ENCODE assay signal across 8 cellular contexts in the genomic region with DNA sequence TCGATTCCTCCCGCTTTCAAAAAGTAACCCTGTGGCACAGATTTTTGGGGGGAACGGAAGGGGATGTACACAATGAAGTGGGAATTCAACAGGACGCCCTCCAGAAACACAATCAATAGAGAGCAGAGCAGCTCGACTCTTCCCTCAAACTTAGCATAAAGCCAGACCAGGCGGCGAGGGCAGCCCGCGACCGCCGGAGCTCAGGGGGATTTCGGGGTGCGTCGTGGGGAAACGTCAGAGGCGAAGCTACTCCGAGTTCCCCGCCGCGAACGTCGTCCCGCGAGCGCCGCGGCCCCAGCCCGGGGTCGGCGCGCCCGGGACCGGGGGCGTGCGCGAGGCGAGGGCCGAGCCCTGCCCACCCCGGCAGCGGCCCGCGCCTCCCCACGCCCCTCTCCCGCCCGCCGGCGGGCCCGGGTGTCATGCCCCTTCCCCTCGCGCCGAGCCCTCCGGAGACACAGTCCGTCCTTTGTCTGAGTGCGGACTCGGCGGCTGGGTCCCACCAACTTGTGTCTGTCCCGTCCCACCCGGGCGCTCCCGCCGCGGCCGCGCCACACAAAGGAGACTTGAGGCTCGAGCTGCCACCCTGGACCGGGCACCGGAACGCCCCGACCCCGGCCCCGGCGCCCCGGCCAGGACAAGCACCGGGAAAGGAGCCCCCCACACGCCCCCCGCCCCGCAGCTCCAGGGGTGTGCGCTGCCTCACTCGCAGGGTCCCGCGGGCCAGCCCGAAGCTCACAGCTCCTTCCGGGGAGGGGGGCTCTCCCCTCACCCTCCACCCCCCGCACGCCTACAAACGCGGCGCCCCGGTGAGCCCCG. TPM values are rescaled to one million over a fixed set of nuclear protein-coding genes. Genes with fewer than 3 reads are reported as not detected.
DNase-seq lines count a peak whose midpoint lies in the region; ATAC-seq and TF ChIP-seq lines count a peak whose summit lies in the region.

No MANE protein-coding gene starts in this region.

- H3K4me1 Mint-ChIP-seq in nephron progenitor cell: peaks cover 25% of the 10 kb centered on the region
- peaks cover 37% of the 10 kb centered on the region for H3K4me1 Mint-ChIP-seq in stimulated activated naive CD8-positive, alpha-beta T cell treated with anti-CD3 and anti-CD28 coated beads, Interleukin-15, amount 100 ng/mL, for 72 hours

- DNase-seq in DMS79 treated with DMSO at 0.1 percent for 48 hours (lab: John Stamatoyannopoulos, UW) (peak; percentile 43), DMS79 (lab: John Stamatoyannopoulos, UW) (no peak), NCI-H69 (lab: John Stamatoyannopoulos, UW) (peak; percentile 81), activated T-helper 1 cell treated with Interleukin-2 at 50 U/mL for 16 hours (ENCODE audit: low read depth) (peak; percentile 29), fibroblast of villous mesenchyme (ENCODE audit: low read depth) (no peak), nephron progenitor cell (peak; percentile 66)
- peak; percentile 63 to 75 for DNase-seq in stimulated activated naive CD8-positive, alpha-beta T cell treated with anti-CD3 and anti-CD28 coated beads, Interleukin-15, amount 100 ng/mL, for 72 hours

- ATAC-seq in HG02798 (IDR thresholded peaks at IDR 0.05; ENCODE audit: poor library complexity, unreplicated experiment): peak; percentile 30
- ATAC-seq in stimulated activated naive CD8-positive, alpha-beta T cell treated with anti-CD3 and anti-CD28 coated beads, Interleukin-15, amount 100 ng/mL, for 72 hours: peak; percentile 52

- peak overlapping the region; percentile 98 for H3K4me3 Mint-ChIP-seq in nephron progenitor cell
- peak overlapping the region; percentile 90 to 95 for H3K4me3 Mint-ChIP-seq in stimulated activated naive CD8-positive, alpha-beta T cell treated with anti-CD3 and anti-CD28 coated beads, Interleukin-15, amount 100 ng/mL, for 72 hours

- H3K27me3 Mint-ChIP-seq in nephron progenitor cell (ENCODE audit: low read depth, poor library complexity): peaks cover 2% of the 10 kb centered on the region
- H3K27me3 Mint-ChIP-seq in stimulated activated naive CD8-positive, alpha-beta T cell treated with anti-CD3 and anti-CD28 coated beads, Interleukin-15, amount 100 ng/mL, for 72 hours: no peaks in the 10 kb centered on the region

- peak overlapping the region; percentile 98 for H3K27ac Mint-ChIP-seq in nephron progenitor cell
- H3K27ac Mint-ChIP-seq in stimulated activated naive CD8-positive, alpha-beta T cell treated with anti-CD3 and anti-CD28 coated beads, Interleukin-15, amount 100 ng/mL, for 72 hours: peak overlapping the region; percentile 93 to 97

- H3K4me3 ChIP-seq in fibroblast of villous mesenchyme (ENCODE audit: low read depth, low read length): peak overlapping the region; percentile 91

- peaks cover 8% of the 10 kb centered on the region for H3K9me3 Mint-ChIP-seq in nephron progenitor cell
- H3K9me3 Mint-ChIP-seq in stimulated activated naive CD8-positive, alpha-beta T cell treated with anti-CD3 and anti-CD28 coated beads, Interleukin-15, amount 100 ng/mL, for 72 hours: no peaks in the 10 kb centered on the region

- peaks cover 28% of the 10 kb centered on the region for H3K36me3 Mint-ChIP-seq in nephron progenitor cell (ENCODE audit: low read depth)

- no peak for TF ChIP-seq CTCF in fibroblast of villous mesenchyme (IDR thresholded peaks at IDR 0.05; ENCODE audit: insufficient read depth, low read depth, low read length)
- no peak for TF ChIP-seq CTCF in nephron progenitor cell (IDR thresholded peaks at IDR 0.05)

RNA-seq across cellular contexts. Expression of a gene that starts 0.7 kb away (rescaled TPM):
- 10.6 and 12.1 TPM in 2 replicates for total RNA-seq in fibroblast of villous mesenchyme

Comparison
In these comparisons a context has a peak if more than half of its experiments do, and no peak if none do; other contexts are left out.
1. DNase-seq: peak in DMS79 treated with DMSO at 0.1 percent for 48 hours (single experiment), NCI-H69 (single experiment), activated T-helper 1 cell treated with Interleukin-2 at 50 U/mL for 16 hours (single experiment), nephron progenitor cell (single experiment) and stimulated activated naive CD8-positive, alpha-beta T cell treated with anti-CD3 and anti-CD28 coated beads, Interleukin-15, amount 100 ng/mL, for 72 hours (2 of 2); none in DMS79 (single experiment) and fibroblast of villous mesenchyme (single experiment).